1 cellular context compared by ENCODE assay signal in genomic region chr7:136923111-136923510, GRCh38.
A peak's percentile ranks its signal among the peaks of the same experiment; 100 is the strongest.
TF ChIP-seq lines count a peak whose summit lies in the region.

No MANE protein-coding gene starts in this region.

TF ChIP-seq in SK-N-SH, 30 proteins besides CTCF, POLR2A, EP300 and RAD21 (continued from another document):
- TF ChIP-seq REST (IDR thresholded peaks at IDR 0.05; ENCODE audit: low read depth, low read length) = no peak
- TF ChIP-seq FOSL2 (IDR thresholded peaks at IDR 0.05; ENCODE audit: borderline replicate concordance, low read depth) = no peak
- no peak for TF ChIP-seq GATA2 (CRISPR knock-in tag; IDR thresholded peaks at IDR 0.05)
- no peak for TF ChIP-seq TEAD4 (IDR thresholded peaks at IDR 0.05; ENCODE audit: borderline replicate concordance, insufficient read depth)
- 0 out of 2 replicates have a peak, but pooled peaks have one; percentile 27 for TF ChIP-seq RFX5 (IDR thresholded peaks at IDR 0.05; ENCODE audit: low read length)
- no peak for TF ChIP-seq EZH2phosphoT487 (IDR thresholded peaks at IDR 0.05; ENCODE audit: borderline replicate concordance, low read depth)
- TF ChIP-seq MAX (IDR thresholded peaks at IDR 0.05; ENCODE audit: low read depth) = no peak
- no peak for TF ChIP-seq FOXJ3 (CRISPR knock-in tag; IDR thresholded peaks at IDR 0.05)
